8 cellular contexts compared by ENCODE assay signal in genomic region chr14:49634547-49635334, GRCh38. TPM values are rescaled to one million over a fixed set of nuclear protein-coding genes. Genes with fewer than 3 reads are reported as not detected.
DNase-seq lines count a peak whose midpoint lies in the region; ATAC-seq and TF ChIP-seq lines count a peak whose summit lies in the region.

DNAAF2 (minus strand) TSS chr14:49635244; CDS start chr14:49635149, 95 bp downstream.

- H3K4me2 ChIP-seq in PC-9 (peak within 1 kb of the TSS; percentile 90), fibroblast of lung (ENCODE audit: extremely low read depth, insufficient read depth, low read length) (peak within 1 kb of the TSS; percentile 84)

- H3K4me3 ChIP-seq in HUES6 (ENCODE audit: low read depth, low read length) (peak within 1 kb of the TSS; percentile 90), PC-9 (peak within 1 kb of the TSS; percentile 89), fibroblast of lung (replicated peaks in 1 of 4; ENCODE audit: control extremely low read depth in 1 of 4, insufficient read depth in 1 of 4, low read depth in 3 of 4, low read length in 4 of 4) (peak within 1 kb of the TSS; percentile 66 to 98 (median 90))

- BruUV-seq in PC-9 (replicated peaks; lab: Mats Ljungman, UMichigan), result TSS peak; percentile 32

- H3K4me3 Mint-ChIP-seq in activated T-helper 17 cell treated with anti-CD3 and anti-CD28 coated beads, Interleukin-2, amount 50 U/mL, for 72 hours, result peak within 1 kb of the TSS; percentile 94
- H3K4me3 Mint-ChIP-seq in nephron, result peak within 1 kb of the TSS; percentile 94 to 99 (median 97)

- peaks cover 22% of the 10 kb centered on the region for H3K4me1 Mint-ChIP-seq in activated T-helper 17 cell treated with anti-CD3 and anti-CD28 coated beads, Interleukin-2, amount 50 U/mL, for 72 hours
- peaks cover 40% of the 10 kb centered on the region for H3K4me1 Mint-ChIP-seq in nephron

- TF ChIP-seq CTCF in PC-9 (conservative IDR thresholded peaks at IDR 0.05), result 0 out of 2 replicates have a peak, but pooled peaks have one; percentile 7
- no peak for TF ChIP-seq CTCF in fibroblast of lung (conservative IDR thresholded peaks at IDR 0.05 in 1 of 2, IDR thresholded peaks at IDR 0.05 in 1 of 2; ENCODE audit: low read depth in 1 of 2, low read length in 2 of 2)
- no peak for TF ChIP-seq CTCF in nephron (IDR thresholded peaks at IDR 0.05; ENCODE audit: unreplicated experiment in 3 of 3)

- H3K9ac ChIP-seq in HUES6 (ENCODE audit: low read length) (peak within 1 kb of the TSS; percentile 91), fibroblast of lung (ENCODE audit: insufficient read depth, low read length) (peak within 1 kb of the TSS; percentile 91)

- no peaks in the 10 kb centered on the region for H3K9me3 Mint-ChIP-seq in activated T-helper 17 cell treated with anti-CD3 and anti-CD28 coated beads, Interleukin-2, amount 50 U/mL, for 72 hours
- no peaks in the 10 kb centered on the region for H3K9me3 Mint-ChIP-seq in nephron

- peak within 1 kb of the TSS; percentile 98 for H3K27ac Mint-ChIP-seq in activated T-helper 17 cell treated with anti-CD3 and anti-CD28 coated beads, Interleukin-2, amount 50 U/mL, for 72 hours
- peak within 1 kb of the TSS; percentile 95 to 97 (median 95) for H3K27ac Mint-ChIP-seq in nephron

- H3K9me3 ChIP-seq in HUES6 (ENCODE audit: control insufficient read depth, insufficient read depth, low read depth, low read length) (no peaks in the 10 kb centered on the region), PC-9 (ENCODE audit: insufficient read depth, low read depth) (no peaks in the 10 kb centered on the region), fibroblast of lung (ENCODE audit: control insufficient read depth, insufficient read depth, low read depth, low read length) (no peaks in the 10 kb centered on the region)

- no peaks in the 10 kb centered on the region for H3K27me3 Mint-ChIP-seq in activated T-helper 17 cell treated with anti-CD3 and anti-CD28 coated beads, Interleukin-2, amount 50 U/mL, for 72 hours
- H3K27me3 Mint-ChIP-seq in nephron (ENCODE audit: low read depth), result no peaks in the 10 kb centered on the region

- H3K36me3 ChIP-seq in HUES6 (ENCODE audit: control insufficient read depth, insufficient read depth, low read length), result peaks cover 30% of the 10 kb centered on the region
- H3K36me3 ChIP-seq in PC-9 (ENCODE audit: low read depth), result peaks cover 29% of the 10 kb centered on the region
- peaks cover 4% of the 10 kb centered on the region for H3K36me3 ChIP-seq in fibroblast of lung (ENCODE audit: control insufficient read depth, insufficient read depth, low read length)

- H3K9me2 ChIP-seq in PC-9 (ENCODE audit: insufficient read depth), result no peaks in the 10 kb centered on the region

- no peaks in the 10 kb centered on the region for H3K27me3 ChIP-seq in HUES6 (ENCODE audit: control insufficient read depth, insufficient read depth, low read length)
- no peaks in the 10 kb centered on the region for H3K27me3 ChIP-seq in PC-9 (ENCODE audit: insufficient read depth, low read depth)
- H3K27me3 ChIP-seq in fibroblast of lung (ENCODE audit: control insufficient read depth, insufficient read depth, low read length), result no peaks in the 10 kb centered on the region

- POLR2A ChIA-PET in PC-9 (lab: Charles Lee; ENCODE audit: unreplicated experiment), result interaction anchor here (0.6 to 1.1 kb wide), 5 partner anchors 45 to 277 kb away, joined by 3 to 9 read pairs (median 4); partner anchors contain the start of genes KLHDC1 and KLHDC2

- intact Hi-C loops in PC-9 (cut with micrococcal nuclease; ENCODE audit: unreplicated experiment), result loop anchor here (1.0 to 5.0 kb wide), 5 partner anchors 48 to 473 kb away; partner anchors contain the start of genes NEMF and RPS29

- DNase-seq in DMS153 (lab: John Stamatoyannopoulos, UW) (peak; percentile 33), PC-9 (peak; percentile 63 to 67), fibroblast of lung (ENCODE audit: low read depth in 2 of 2) (peak; percentile 69 to 80), stromal cell of bone marrow (ENCODE audit: low read depth) (peak; percentile 69)

- H3K36me3 Mint-ChIP-seq in activated T-helper 17 cell treated with anti-CD3 and anti-CD28 coated beads, Interleukin-2, amount 50 U/mL, for 72 hours (ENCODE audit: low read depth), result peaks cover 78% of the 10 kb centered on the region
- peaks cover 29% of the 10 kb centered on the region for H3K36me3 Mint-ChIP-seq in nephron (ENCODE audit: low read depth)

- H3K27ac ChIP-seq in HUES6 (ENCODE audit: low read depth, low read length), result peak within 1 kb of the TSS; percentile 85
- H3K27ac ChIP-seq in PC-9, result peak within 1 kb of the TSS; percentile 89
- H3K27ac ChIP-seq in fibroblast of lung (ENCODE audit: insufficient read depth, low read length), result peak within 1 kb of the TSS; percentile 85

- peaks cover 38% of the 10 kb centered on the region for H3F3A ChIP-seq in PC-9 (ENCODE audit: insufficient read depth, low read depth)

- H3K79me2 ChIP-seq in PC-9 (ENCODE audit: low read depth) (peaks cover 92% of the 10 kb centered on the region), fibroblast of lung (ENCODE audit: control insufficient read depth, insufficient read depth, low read length) (peaks cover 56% of the 10 kb centered on the region)

- H2AFZ ChIP-seq in PC-9 (peak within 1 kb of the TSS; percentile 95), fibroblast of lung (ENCODE audit: low read length) (peak within 1 kb of the TSS; percentile 87)

- peaks cover 28% of the 10 kb centered on the region for H4K20me1 ChIP-seq in PC-9 (ENCODE audit: insufficient read depth)
- H4K20me1 ChIP-seq in fibroblast of lung (ENCODE audit: control insufficient read depth, extremely low read depth, insufficient read depth, low read length), result no peaks in the 10 kb centered on the region

- CTCF ChIA-PET in PC-9 (lab: Charles Lee), result interaction anchor here (0.7 to 1.2 kb wide), 3 partner anchors 15 to 139 kb away, joined by 3 to 10 read pairs (median 10); partner anchors contain the start of genes KLHDC2, MGAT2 and RPL36AL

- ATAC-seq in GM21526 (IDR thresholded peaks at IDR 0.05; ENCODE audit: low FRiP score, unreplicated experiment), result peak; percentile 26
- peak; percentile 42 for ATAC-seq in activated T-helper 17 cell treated with anti-CD3 and anti-CD28 coated beads, Interleukin-2, amount 50 U/mL, for 72 hours (replicated peaks)

- H3K4me1 ChIP-seq in HUES6 (ENCODE audit: control insufficient read depth, insufficient read depth, low read length), result no peaks in the 10 kb centered on the region
- H3K4me1 ChIP-seq in PC-9 (replicated peaks; ENCODE audit: insufficient read depth), result peaks cover 36% of the 10 kb centered on the region
- H3K4me1 ChIP-seq in fibroblast of lung (ENCODE audit: control insufficient read depth, extremely low read depth, insufficient read depth, low read length), result peaks cover 2% of the 10 kb centered on the region

RNA-seq across cellular contexts. Expression of gene DNAAF2, which starts in this region (rescaled TPM):
- total RNA-seq in PC-9 (2021) (8.2 and 9.5 TPM in 2 replicates), fibroblast of lung (9.1 and 10.3 TPM in 2 replicates)
- 10 to 100 TPM in 1 of 2 donors, 1 to 10 TPM in 1; 9.3 to 11.6 TPM for total RNA-seq in activated T-helper 17 cell treated with anti-CD3 and anti-CD28 coated beads, Interleukin-2, amount 50 U/mL, for 72 hours
- 6.1 and 6.5 TPM in 2 replicates for polyA plus RNA-seq in fibroblast of lung
- polyA plus RNA-seq in fibroblast of lung (2012), result 4.2 and 5.3 TPM in 2 replicates
- polyA minus RNA-seq in fibroblast of lung (ENCODE audit: low replicate concordance), result 0.12 and 0.15 TPM in 2 replicates

Comparison
In these comparisons a context has a peak if more than half of its experiments do, and no peak if none do; other contexts are left out.
1. Peak in every context shown above with its lines: DNase-seq, ATAC-seq, H3K4me3 ChIP-seq and H3K27ac ChIP-seq.